ENCODE assay signal across 1 cellular context in genomic region chr7:100015232-100016208, GRCh38.
TF ChIP-seq lines count a peak whose summit lies in the region.

Gene ZKSCAN1 (plus strand): TSS chr7:100015596. CDS start chr7:100023507, 7,911 bp downstream.

TF ChIP-seq in Ishikawa, 13 proteins besides CTCF, POLR2A, EP300 and RAD21 (continued from another document):
- TF ChIP-seq REST (IDR thresholded peaks at IDR 0.05; ENCODE audit: low read depth) (no peak), TEAD4 (IDR thresholded peaks at IDR 0.05) (no peak), CEBPB (IDR thresholded peaks at IDR 0.05) (no peak)
